Comparison of ENCODE assay signal across 8 cellular contexts in the genomic region with DNA sequence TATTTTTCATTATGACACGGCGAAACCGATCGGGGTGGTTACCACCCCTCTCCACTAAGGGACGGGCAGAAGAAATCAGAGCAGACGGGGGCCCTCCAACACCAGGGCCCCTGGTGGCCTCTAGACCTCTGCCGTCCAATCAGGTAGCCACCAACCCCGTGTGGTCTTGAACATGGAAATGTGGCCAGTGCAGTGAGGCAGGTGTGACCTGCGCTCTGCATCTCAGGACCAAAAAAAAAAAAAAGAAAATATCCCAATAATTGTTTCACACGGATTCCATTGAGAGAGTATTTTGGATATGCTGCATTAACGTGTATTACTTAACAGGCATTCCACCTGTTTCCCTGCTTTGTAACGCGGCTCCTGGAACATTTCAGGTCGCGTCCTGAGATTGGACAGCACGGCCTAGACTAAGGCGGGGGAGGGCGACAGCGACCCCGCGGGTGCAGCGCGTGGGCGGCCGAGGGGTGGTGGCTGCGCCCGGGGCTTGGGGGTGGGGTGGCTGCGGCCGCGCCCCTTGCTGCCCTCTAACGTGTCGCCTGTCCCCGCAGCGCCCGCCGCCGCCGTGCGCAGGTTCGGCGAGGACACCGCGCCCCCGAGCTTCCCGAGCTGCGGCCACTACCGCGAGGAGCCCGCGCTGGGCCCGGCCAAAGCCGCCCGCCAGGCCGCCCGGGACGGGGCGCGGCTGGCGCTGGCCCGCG. TPM values are rescaled to one million over a fixed set of nuclear protein-coding genes. Genes with fewer than 3 reads are reported as not detected.
DNase-seq lines count a peak whose midpoint lies in the region; ATAC-seq and TF ChIP-seq lines count a peak whose summit lies in the region.

No MANE protein-coding gene starts in this region.

- peak overlapping the region; percentile 45; the same call in 1 of the 2 replicates for H3K4me3 ChIP-seq in iPS-18c (ENCODE audit: insufficient read depth, low read depth, low read length)

- H3K36me3 Mint-ChIP-seq in activated naive CD8-positive, alpha-beta T cell treated with anti-CD3 and anti-CD28 coated beads, Interleukin-2, amount 50 U/mL, for 24 hours (ENCODE audit: low read depth): peaks cover 3% of the 10 kb centered on the region
- H3K36me3 Mint-ChIP-seq in stimulated activated effector memory CD8-positive, alpha-beta T cell treated with anti-CD3 and anti-CD28 coated beads, Interleukin-12 subunit alpha, Interleukin-12 subunit beta, amount 100 ng/mL, for 72 hours: peaks cover 5% of the 10 kb centered on the region
- peaks cover 3 to 5% of the 10 kb centered on the region in 2 donors for H3K36me3 Mint-ChIP-seq in CD14-positive monocyte

- peaks cover 14% of the 10 kb centered on the region for H3K4me1 Mint-ChIP-seq in activated naive CD8-positive, alpha-beta T cell treated with anti-CD3 and anti-CD28 coated beads, Interleukin-2, amount 50 U/mL, for 24 hours
- H3K4me1 Mint-ChIP-seq in stimulated activated effector memory CD8-positive, alpha-beta T cell treated with anti-CD3 and anti-CD28 coated beads, Interleukin-12 subunit alpha, Interleukin-12 subunit beta, amount 100 ng/mL, for 72 hours: peaks cover 18% of the 10 kb centered on the region
- H3K4me1 Mint-ChIP-seq in CD14-positive monocyte: peaks cover 6% of the 10 kb centered on the region

- no peak overlapping the region for H3K27ac Mint-ChIP-seq in activated naive CD8-positive, alpha-beta T cell treated with anti-CD3 and anti-CD28 coated beads, Interleukin-2, amount 50 U/mL, for 24 hours
- peak overlapping the region; percentile 26 for H3K27ac Mint-ChIP-seq in stimulated activated effector memory CD8-positive, alpha-beta T cell treated with anti-CD3 and anti-CD28 coated beads, Interleukin-12 subunit alpha, Interleukin-12 subunit beta, amount 100 ng/mL, for 72 hours
- H3K27ac Mint-ChIP-seq in CD14-positive monocyte: no peak overlapping the region

- peak overlapping the region; percentile 67 for H3K4me3 Mint-ChIP-seq in activated naive CD8-positive, alpha-beta T cell treated with anti-CD3 and anti-CD28 coated beads, Interleukin-2, amount 50 U/mL, for 24 hours
- peak overlapping the region; percentile 66 for H3K4me3 Mint-ChIP-seq in stimulated activated effector memory CD8-positive, alpha-beta T cell treated with anti-CD3 and anti-CD28 coated beads, Interleukin-12 subunit alpha, Interleukin-12 subunit beta, amount 100 ng/mL, for 72 hours
- H3K4me3 Mint-ChIP-seq in CD14-positive monocyte: peak overlapping the region in 1 of 2 donors; percentile 79

- H3K27me3 Mint-ChIP-seq in activated naive CD8-positive, alpha-beta T cell treated with anti-CD3 and anti-CD28 coated beads, Interleukin-2, amount 50 U/mL, for 24 hours: peaks cover 41% of the 10 kb centered on the region
- H3K27me3 Mint-ChIP-seq in CD14-positive monocyte (ENCODE audit: low read depth in 3 of 3): peaks cover 58 to 71% (median 61%) of the 10 kb centered on the region in 3 donors

- CTCF ChIA-PET in HEK293T (lab: Yijun Ruan, JAX): no interaction called here

- H3K9me3 Mint-ChIP-seq in activated naive CD8-positive, alpha-beta T cell treated with anti-CD3 and anti-CD28 coated beads, Interleukin-2, amount 50 U/mL, for 24 hours: no peaks in the 10 kb centered on the region
- no peaks in the 10 kb centered on the region for H3K9me3 Mint-ChIP-seq in stimulated activated effector memory CD8-positive, alpha-beta T cell treated with anti-CD3 and anti-CD28 coated beads, Interleukin-12 subunit alpha, Interleukin-12 subunit beta, amount 100 ng/mL, for 72 hours
- peaks cover 0 to 15% (median 5%) of the 10 kb centered on the region in 7 donors for H3K9me3 Mint-ChIP-seq in CD14-positive monocyte

- no peak for TF ChIP-seq CTCF in CD14-positive monocyte (IDR thresholded peaks at IDR 0.05)

- no peaks in the 10 kb centered on the region for H3K9me3 ChIP-seq in iPS-18c (ENCODE audit: control insufficient read depth, insufficient read depth, low read length)

- peak; percentile 17 to 46 for DNase-seq in NCI-H524 (lab: John Stamatoyannopoulos, UW)
- DNase-seq in NCI-H524 treated with DMSO at 0.1 percent for 48 hours (lab: John Stamatoyannopoulos, UW): no peak
- no peak for DNase-seq in activated naive CD8-positive, alpha-beta T cell treated with anti-CD3 and anti-CD28 coated beads, Interleukin-2, amount 50 U/mL, for 24 hours
- DNase-seq in stimulated activated effector memory CD8-positive, alpha-beta T cell treated with anti-CD3 and anti-CD28 coated beads, Interleukin-12 subunit alpha, Interleukin-12 subunit beta, amount 100 ng/mL, for 72 hours (ENCODE audit: low spot score in 2 of 2): no peak
- no peak for DNase-seq in HEK293T (ENCODE audit: extremely low spot score)
- DNase-seq in CD14-positive monocyte (ENCODE audit: low spot score): no peak
- DNase-seq in effector CD8-positive, alpha-beta T cell (lab: John Stamatoyannopoulos, UW): no peak

- intact Hi-C loops in CD14-positive monocyte (cut with micrococcal nuclease): no loop called here

- POLR2A ChIA-PET in HEK293T (lab: Yijun Ruan, JAX): no interaction called here

- no peak for ATAC-seq in activated naive CD8-positive, alpha-beta T cell treated with anti-CD3 and anti-CD28 coated beads, Interleukin-2, amount 50 U/mL, for 24 hours
- peak; percentile 60 for ATAC-seq in stimulated activated effector memory CD8-positive, alpha-beta T cell treated with anti-CD3 and anti-CD28 coated beads, Interleukin-12 subunit alpha, Interleukin-12 subunit beta, amount 100 ng/mL, for 72 hours

TF ChIP-seq in HEK293T, 16 proteins besides CTCF, POLR2A, EP300 and RAD21:
- TF ChIP-seq FOXA1 (IDR thresholded peaks at IDR 0.05) (no peak), LEF1 (IDR thresholded peaks at IDR 0.05; ENCODE audit: borderline replicate concordance) (no peak), FOXM1 (IDR thresholded peaks at IDR 0.05; ENCODE audit: borderline replicate concordance) (no peak), BHLHE40 (IDR thresholded peaks at IDR 0.05; ENCODE audit: borderline replicate concordance) (no peak), CTBP1 (IDR thresholded peaks at IDR 0.05; ENCODE audit: borderline replicate concordance) (no peak)
TF ChIP-seq in HEK293T: peak in this region for 0.

RNA-seq across cellular contexts. Expression of a gene that starts 48.3 kb away (rescaled TPM):
- polyA plus RNA-seq in CD14-positive monocyte: not detected

Comparison
In these comparisons a context has a peak if more than half of its experiments do, and no peak if none do; other contexts are left out.
1. DNase-seq: peak in NCI-H524 (2 of 2); none in NCI-H524 treated with DMSO at 0.1 percent for 48 hours (single experiment), activated naive CD8-positive, alpha-beta T cell treated with anti-CD3 and anti-CD28 coated beads, Interleukin-2, amount 50 U/mL, for 24 hours (single experiment), stimulated activated effector memory CD8-positive, alpha-beta T cell treated with anti-CD3 and anti-CD28 coated beads, Interleukin-12 subunit alpha, Interleukin-12 subunit beta, amount 100 ng/mL, for 72 hours (0 of 2), HEK293T (single experiment), CD14-positive monocyte (single experiment) and effector CD8-positive, alpha-beta T cell (single experiment).